ENCODE assay signal across 17 cellular contexts in genomic region chr5:168978015-168978414, GRCh38.
A peak's percentile ranks its signal among the peaks of the same experiment; 100 is the strongest.
DNase-seq lines count a peak whose midpoint lies in the region; ATAC-seq, FAIRE-seq and TF ChIP-seq lines count a peak whose summit lies in the region.
"Had no signal": no experiment of that assay in that cellular context is flagged by ENCODE, and none has a peak within 500 bp of the region (broad histone marks: within the 10 kb centered on the region; RNA-seq: fewer than 3 reads in every experiment).

No MANE protein-coding gene starts in this region.

- H3K27ac ChIP-seq in A549 (peak overlapping the region; percentile 29 to 54; a peak in 2 of 6 replicates), foreskin keratinocyte (peak overlapping the region; percentile 88)
- H3K27ac ChIP-seq: colonic mucosa had no signal

- peak; percentile 31 to 62; a peak in 3 of 5 replicates for TF ChIP-seq EP300 in A549 (IDR thresholded peaks at IDR 0.05)

- H3K9ac ChIP-seq in adipocyte (ENCODE audit: low read length) = no peak overlapping the region

- FAIRE-seq in A549 (lab: Jason Lieb, UNC) = no peak
- no peak for FAIRE-seq in H54 (lab: Jason Lieb, UNC)
- FAIRE-seq: frontal cortex, GM12892 had no signal

- peaks cover 43% of the 10 kb centered on the region for H3K4me1 ChIP-seq in A549
- H3K4me1 ChIP-seq in adipocyte (ENCODE audit: control insufficient read depth, insufficient read depth, low read length) = peaks cover 53% of the 10 kb centered on the region
- H3K4me1 ChIP-seq in foreskin keratinocyte = peaks cover 3% of the 10 kb centered on the region
- H3K4me1 ChIP-seq: colonic mucosa had no signal

- no peaks in the 10 kb centered on the region for H3K36me3 ChIP-seq in adipocyte (ENCODE audit: control insufficient read depth, insufficient read depth, low read length, severe bottlenecking)
- H3K36me3 ChIP-seq: colonic mucosa had no signal

- peak overlapping the region; percentile 19; the same call in 1 of the 3 replicates for H3K4me2 ChIP-seq in A549

- H3K4me3 ChIP-seq in A549 = no peak overlapping the region
- H3K4me3 ChIP-seq in adipocyte (ENCODE audit: low read length) = no peak overlapping the region
- H3K4me3 ChIP-seq: colonic mucosa had no signal

- DNase-seq in A549 (ENCODE audit: low read depth in 1 of 2, low spot score in 1 of 2) = peak in 1 of 2 experiments; percentile 65
- DNase-seq in H54 (ENCODE audit: insufficient read length, low spot score) = peak; percentile 37
- peak; percentile 82 for DNase-seq in adipocyte (ENCODE audit: low read depth)
- DNase-seq in foreskin keratinocyte = peak; percentile 91 to 97
- no peak for DNase-seq in activated CD4-positive, CD25-positive, alpha-beta regulatory T cell treated with anti-CD3 and anti-CD28 coated beads, Interleukin-2, amount 50 U/mL, for 72 hours
- no peak for DNase-seq in CD1c-positive myeloid dendritic cell (ENCODE audit: extremely low spot score)
- DNase-seq: activated B cell treated with CpG ODN at 0.5 μM for 24 hours; colonic mucosa; DMS53; immature natural killer cell; MM.1S; NCI-H2081 treated with DMSO at 0.1 percent for 48 hours; stimulated activated CD4-positive, alpha-beta T cell treated with anti-CD3 and anti-CD28 coated beads, Interleukin-2, amount 100 ng/mL, for 24 hours had no signal

- POLR2A ChIA-PET in A549 (lab: Yijun Ruan, JAX) = no interaction called here

- no peak for TF ChIP-seq CTCF in A549 (IDR thresholded peaks at IDR 0.05)
- no peak for TF ChIP-seq CTCF in foreskin keratinocyte (conservative IDR thresholded peaks at IDR 0.05)

- no peaks in the 10 kb centered on the region for H3K27me3 ChIP-seq in adipocyte (replicated peaks; ENCODE audit: control insufficient read depth, insufficient read depth, low read length)
- no peaks in the 10 kb centered on the region for H3K27me3 ChIP-seq in foreskin keratinocyte
- H3K27me3 ChIP-seq: colonic mucosa had no signal

- TF ChIP-seq POLR2A in A549 (IDR thresholded peaks at IDR 0.05; ENCODE audit: low read length) = no peak
- no peak for TF ChIP-seq POLR2A in H54 (IDR thresholded peaks at IDR 0.05; ENCODE audit: low read depth, low read length)

- ATAC-seq in A549 (peak; percentile 74 to 82), foreskin keratinocyte (peak; percentile 99), HG02981 (IDR thresholded peaks at IDR 0.05; ENCODE audit: unreplicated experiment) (no peak), HG03045 (IDR thresholded peaks at IDR 0.05; ENCODE audit: unreplicated experiment) (no peak)

- H3K9me3 ChIP-seq in A549 (no peaks in the 10 kb centered on the region), adipocyte (ENCODE audit: control insufficient read depth, low read length) (no peaks in the 10 kb centered on the region)
- H3K9me3 ChIP-seq: colonic mucosa had no signal

- no peak for TF ChIP-seq RAD21 in A549 (conservative IDR thresholded peaks at IDR 0.05 in 1 of 2, IDR thresholded peaks at IDR 0.05 in 1 of 2)

- WGBS in A549 (ENCODE audit: missing lambda C conversion rate) = 66% methylated on average over 3 of the region's 3 CpGs

- CTCF ChIA-PET in A549 (lab: Yijun Ruan, JAX) = interaction anchor here (1.8 kb wide), 1 partner anchor 9 kb away, joined by 12 read pairs; no protein-coding TSS in a partner anchor

TF ChIP-seq in A549, 52 proteins besides CTCF, POLR2A, EP300 and RAD21:
- TF ChIP-seq JUNB (IDR thresholded peaks at IDR 0.05) (peak; percentile 66; the same call in 1 of the 2 replicates), HEYL (CRISPR knock-in tag; IDR thresholded peaks at IDR 0.05) (no peak), CEBPB (IDR thresholded peaks at IDR 0.05) (0 out of 4 replicates have a peak, but pooled peaks of 1 of the 2 experiments have one; percentile 17), RCOR1 (IDR thresholded peaks at IDR 0.05; ENCODE audit: low read depth, low read length) (no peak), FOSL2 (IDR thresholded peaks at IDR 0.05) (peak; percentile 43; the same call in 1 of the 2 replicates), FOSL2 (CRISPR knock-in tag; IDR thresholded peaks at IDR 0.05) (peak; percentile 68), PBX3 (IDR thresholded peaks at IDR 0.05) (no peak), CBX2 (IDR thresholded peaks at IDR 0.05; ENCODE audit: borderline replicate concordance, low read depth) (no peak), RFX5 (IDR thresholded peaks at IDR 0.05) (no peak)

Comparison
In these comparisons a context has a peak if more than half of its experiments do, and no peak if none do; other contexts are left out.
1. ATAC-seq: peak in A549 (2 of 2) and foreskin keratinocyte (single experiment); none in HG02981 (single experiment) and HG03045 (single experiment).
2. DNase-seq: peak in H54 (single experiment), adipocyte (single experiment) and foreskin keratinocyte (2 of 2); none in activated CD4-positive, CD25-positive, alpha-beta regulatory T cell treated with anti-CD3 and anti-CD28 coated beads, Interleukin-2, amount 50 U/mL, for 72 hours (single experiment) and CD1c-positive myeloid dendritic cell (single experiment).